ENCODE assay signal across 27 cellular contexts in the genomic region with DNA sequence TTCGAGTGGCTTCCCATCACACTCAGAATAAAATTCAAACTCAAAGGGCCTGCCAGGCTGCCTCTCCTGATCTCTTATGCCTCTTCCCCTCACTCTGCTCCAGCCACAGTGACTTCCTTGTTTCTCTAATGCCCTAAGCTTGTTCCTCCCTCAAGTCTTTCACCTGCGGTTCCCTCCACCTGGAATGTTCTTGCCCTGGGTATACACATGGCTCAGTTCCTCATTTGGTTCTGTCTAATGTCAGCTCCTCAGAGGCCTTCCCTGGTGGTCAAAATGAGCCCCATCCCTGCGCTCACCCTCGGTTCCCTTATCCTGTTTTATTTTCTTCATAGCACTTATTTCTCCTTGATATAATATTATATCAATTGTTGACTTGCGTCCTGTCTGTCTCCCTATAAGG.
"Had no signal": no experiment of that assay in that cellular context is flagged by ENCODE, and none has a peak within 500 bp of the region (broad histone marks: within the 10 kb centered on the region; RNA-seq: fewer than 3 reads in every experiment).

No MANE protein-coding gene starts in this region.

- H3K4me1 ChIP-seq: breast epithelium had no signal

- DNase-seq: activated CD4-positive, alpha-beta T cell treated with anti-CD3 and anti-CD28 coated beads for 4 hours; activated CD4-positive, alpha-beta T cell treated with anti-CD3 and anti-CD28 coated beads, Interleukin-2, amount 50 U/mL, for 4 hours; activated CD8-positive, alpha-beta memory T cell treated with anti-CD3 and anti-CD28 coated beads, Interleukin-2, amount 50 U/mL, for 48 hours; activated CD8-positive, alpha-beta T cell treated with anti-CD3 and anti-CD28 coated beads, Interleukin-2, amount 10 ng/mL, durations not matched to agents 7 days and 5 days; activated effector memory CD4-positive, alpha-beta T cell treated with Interleukin-2 at 50 U/mL for 16 hours; activated naive CD4-positive, alpha-beta T cell; activated T-cell treated with anti-CD3 and anti-CD28 coated beads, Interleukin-2, amount 50 U/mL, for 1 hour; caudate nucleus; Karpas-422; MM.1S; NCI-H1092; NCI-H1417; NCI-H1694; NCI-H2081; NCI-H510A treated with DMSO at 0.1 percent for 48 hours; NCI-H69; NK-92 treated with Interleukin-12 subunit alpha and Interleukin-12 subunit beta, amount 100 ng/mL, for 24 hours; OCI-M1; RPMI8226; T-helper 1 cell; WERI-Rb-1 had no signal

- H3K27ac ChIP-seq: breast epithelium, SK-N-MC, WERI-Rb-1 had no signal

- H3K27me3 Mint-ChIP-seq: activated naive CD4-positive, alpha-beta T cell treated with anti-CD3 and anti-CD28 coated beads, Interleukin-2, amount 50 U/mL, for 24 hours had no signal

- H3K36me3 ChIP-seq: breast epithelium, WERI-Rb-1 had no signal

- H3K9me3 Mint-ChIP-seq: activated naive CD4-positive, alpha-beta T cell treated with anti-CD3 and anti-CD28 coated beads, Interleukin-2, amount 50 U/mL, for 24 hours had no signal

- H3K27me3 ChIP-seq: breast epithelium had no signal

- H3K4me1 Mint-ChIP-seq: activated naive CD4-positive, alpha-beta T cell treated with anti-CD3 and anti-CD28 coated beads, Interleukin-2, amount 50 U/mL, for 24 hours had no signal

- H3K27ac Mint-ChIP-seq: activated CD8-positive, alpha-beta T cell treated with anti-CD3 and anti-CD28 coated beads, Interleukin-2, amount 10 ng/mL, durations not matched to agents 7 days and 5 days; activated naive CD4-positive, alpha-beta T cell treated with anti-CD3 and anti-CD28 coated beads, Interleukin-2, amount 50 U/mL, for 24 hours had no signal

- H3K9me3 ChIP-seq: breast epithelium had no signal

- ATAC-seq: activated CD4-positive, CD25-positive, alpha-beta regulatory T cell treated with anti-CD3 and anti-CD28 coated beads, Interleukin-2, amount 50 U/mL, for 24 hours; activated CD8-positive, alpha-beta T cell treated with anti-CD3 and anti-CD28 coated beads, Interleukin-2, amount 10 ng/mL, durations not matched to agents 7 days and 5 days; Panc1; Right ventricle myocardium inferior had no signal

- H3K4me3 ChIP-seq: breast epithelium, SK-N-MC had no signal

- H3K4me3 Mint-ChIP-seq: activated CD8-positive, alpha-beta T cell treated with anti-CD3 and anti-CD28 coated beads, Interleukin-2, amount 10 ng/mL, durations not matched to agents 7 days and 5 days; activated naive CD4-positive, alpha-beta T cell treated with anti-CD3 and anti-CD28 coated beads, Interleukin-2, amount 50 U/mL, for 24 hours had no signal
